Comparison of ENCODE assay signal across 33 cellular contexts in genomic region chr6:71044753-71045152, GRCh38.
"Had no signal": no experiment of that assay in that cellular context is flagged by ENCODE, and none has a peak within 500 bp of the region (broad histone marks: within the 10 kb centered on the region; RNA-seq: fewer than 3 reads in every experiment).

No MANE protein-coding gene starts in this region.

- H3K27ac ChIP-seq: KMS-11 had no signal

- H3K9ac ChIP-seq: KMS-11 had no signal

- H3K4me2 ChIP-seq: KMS-11 had no signal

- DNase-seq: Karpas-422, Kasumi-1, MM.1S, MV-4-11, NCI-H1048, NCI-H1092, NCI-H1092 treated with DMSO at 0.1 percent for 48 hours, NCI-H1105, NCI-H1105 treated with DMSO at 0.1 percent for 48 hours, NCI-H1417, NCI-H1417 treated with DMSO at 0.1 percent for 48 hours, NCI-H1436, NCI-H1436 treated with DMSO at 0.1 percent for 48 hours, NCI-H146, NCI-H1694, NCI-H1694 treated with DMSO at 0.1 percent for 48 hours, NCI-H187, NCI-H187 treated with DMSO at 0.1 percent for 48 hours, NCI-H1930, NCI-H2029, NCI-H2081, NCI-H2081 treated with DMSO at 0.1 percent for 48 hours, NCI-H2171, NCI-H2227 treated with DMSO at 0.1 percent for 48 hours, NCI-H226, NCI-H345, NCI-H446, NCI-H446 treated with DMSO at 0.1 percent for 48 hours, NCI-H510A, NCI-H510A treated with DMSO at 0.1 percent for 48 hours, NCI-H524, NCI-H524 treated with DMSO at 0.1 percent for 48 hours had no signal
